18 cellular contexts compared by ENCODE assay signal in genomic region chr20:19012671-19013070, GRCh38.
DNase-seq lines count a peak whose midpoint lies in the region; ATAC-seq and TF ChIP-seq lines count a peak whose summit lies in the region.
"Had no signal": no experiment of that assay in that cellular context is flagged by ENCODE, and none has a peak within 500 bp of the region (broad histone marks: within the 10 kb centered on the region; RNA-seq: fewer than 3 reads in every experiment).

No MANE protein-coding gene starts in this region.

- no peak overlapping the region for H3K4me3 ChIP-seq in left ventricle myocardium inferior
- no peak overlapping the region for H3K4me3 ChIP-seq in adrenal gland
- no peak overlapping the region for H3K4me3 ChIP-seq in vagina
- H3K4me3 ChIP-seq: PC-9, upper lobe of left lung had no signal

- no peaks in the 10 kb centered on the region for H3K36me3 ChIP-seq in left ventricle myocardium inferior
- no peaks in the 10 kb centered on the region for H3K36me3 ChIP-seq in adrenal gland (replicated peaks in 1 of 2)
- H3K36me3 ChIP-seq in vagina, result no peaks in the 10 kb centered on the region
- H3K36me3 ChIP-seq: upper lobe of left lung had no signal

- ATAC-seq in Right ventricle myocardium inferior (peak; percentile 54), HG03457 (IDR thresholded peaks at IDR 0.05; ENCODE audit: unreplicated experiment) (no peak)
- ATAC-seq: naive thymus-derived CD8-positive, alpha-beta T cell had no signal

- no peak for TF ChIP-seq CTCF in left ventricle myocardium inferior (IDR thresholded peaks at IDR 0.05; ENCODE audit: borderline replicate concordance)
- TF ChIP-seq CTCF in adrenal gland (IDR thresholded peaks at IDR 0.05), result no peak
- TF ChIP-seq CTCF in vagina (IDR thresholded peaks at IDR 0.05), result no peak

- H3K27ac ChIP-seq in left ventricle myocardium inferior (replicated peaks), result no peak overlapping the region
- H3K27ac ChIP-seq in adrenal gland, result peak overlapping the region in 1 of 5 donors; percentile 63
- peak overlapping the region; percentile 56 for H3K27ac ChIP-seq in vagina
- H3K27ac ChIP-seq: PC-9, upper lobe of left lung had no signal

- H3K27me3 ChIP-seq in left ventricle myocardium inferior (ENCODE audit: low read depth), result no peaks in the 10 kb centered on the region
- H3K27me3 ChIP-seq in adrenal gland, result no peaks in the 10 kb centered on the region
- no peaks in the 10 kb centered on the region for H3K27me3 ChIP-seq in vagina
- H3K27me3 ChIP-seq: upper lobe of left lung had no signal

- DNase-seq in Right ventricle myocardium inferior (ENCODE audit: missing footprints), result no peak
- DNase-seq in left ventricle myocardium inferior, result no peak
- DNase-seq in adrenal gland, result peak in 6 of 7 donors; percentile 38 to 67 (median 49)
- DNase-seq in islet precursor cell, result peak; percentile 31
- DNase-seq in vagina (ENCODE audit: extremely low spot score in 2 of 2), result no peak
- DNase-seq in NCI-H345 treated with DMSO at 0.1 percent for 48 hours (lab: John Stamatoyannopoulos, UW; ENCODE audit: unreplicated experiment), result no peak
- no peak for DNase-seq in NCI-H1694 treated with DMSO at 0.1 percent for 48 hours (lab: John Stamatoyannopoulos, UW)
- DNase-seq: activated naive CD8-positive, alpha-beta T cell treated with anti-CD3 and anti-CD28 coated beads, Interleukin-2, amount 10 ng/mL, durations not matched to agents 7 days and 5 days; Caco-2; cerebellar nuclear complex; naive thymus-derived CD8-positive, alpha-beta T cell; NCI-H1092 treated with DMSO at 0.1 percent for 48 hours; NCI-H226; stimulated activated CD4-positive, alpha-beta T cell treated with anti-CD3 and anti-CD28 coated beads, Interleukin-2, amount 100 ng/mL, for 24 hours; T-helper 1 cell; upper lobe of left lung had no signal

- 29 to 39% (median 37%) methylated on average over 7 of the region's 7 CpGs for WGBS in adrenal gland, 4 donors

- H3K4me1 ChIP-seq in left ventricle myocardium inferior (peaks cover 10% of the 10 kb centered on the region), adrenal gland (replicated peaks in 1 of 2) (peaks cover 14 to 15% of the 10 kb centered on the region in 2 donors), vagina (peaks cover 8% of the 10 kb centered on the region)
- H3K4me1 ChIP-seq: Caco-2, upper lobe of left lung had no signal

- TF ChIP-seq POLR2A in adrenal gland (IDR thresholded peaks at IDR 0.05) (peak in 1 of 2 donors; percentile 17), vagina (IDR thresholded peaks at IDR 0.05) (no peak)

- intact Hi-C loops in Right ventricle myocardium inferior (cut with DNase I) (no loop called here), left ventricle myocardium inferior (cut with micrococcal nuclease) (no loop called here), adrenal gland (cut with DNase I) (no loop called here), vagina (cut with DNase I) (no loop called here)

- H3K9me3 ChIP-seq in left ventricle myocardium inferior (replicated peaks) (no peaks in the 10 kb centered on the region), adrenal gland (replicated peaks in 1 of 3) (no peaks in the 10 kb centered on the region), vagina (no peaks in the 10 kb centered on the region)
- H3K9me3 ChIP-seq: Caco-2, upper lobe of left lung had no signal

Comparison
In these comparisons a context has a peak if more than half of its experiments do, and no peak if none do; other contexts are left out.
1. DNase-seq: peak in adrenal gland (6 of 7) and islet precursor cell (single experiment); none in Right ventricle myocardium inferior (single experiment), left ventricle myocardium inferior (single experiment), vagina (0 of 2), NCI-H345 treated with DMSO at 0.1 percent for 48 hours (single experiment) and NCI-H1694 treated with DMSO at 0.1 percent for 48 hours (single experiment).